In genomic region chr1:93681549-93682412, GRCh38 we compare ENCODE assay signal across 9 cellular contexts. TPM values are rescaled to one million over a fixed set of nuclear protein-coding genes. Genes with fewer than 3 reads are reported as not detected.
A peak's percentile ranks its signal among the peaks of the same experiment; 100 is the strongest.
DNase-seq lines count a peak whose midpoint lies in the region; ATAC-seq, FAIRE-seq and TF ChIP-seq lines count a peak whose summit lies in the region.
"Had no signal": no experiment of that assay in that cellular context is flagged by ENCODE, and none has a peak within 500 bp of the region (broad histone marks: within the 10 kb centered on the region; RNA-seq: fewer than 3 reads in every experiment).

Gene BCAR3, minus strand, starts transcription at chr1:93681837. Its CDS starts 6,907 bp downstream, at chr1:93674930.

- CTCF ChIA-PET in activated CD8-positive, alpha-beta T cell treated with anti-CD3 and anti-CD28 coated beads, Interleukin-2, amount 10 ng/mL, durations not matched to agents 7 days and 5 days (lab: Charles Lee) = interaction anchor here (1.0 to 1.9 kb wide), 8 partner anchors 9 to 163 kb away, joined by 3 to 7 read pairs (median 4); no protein-coding TSS in a partner anchor

- H3K27me3 Mint-ChIP-seq in activated CD8-positive, alpha-beta T cell treated with anti-CD3 and anti-CD28 coated beads, Interleukin-2, amount 10 ng/mL, durations not matched to agents 7 days and 5 days (ENCODE audit: low read depth) = peaks cover 57% of the 10 kb centered on the region
- H3K27me3 Mint-ChIP-seq in natural killer cell (ENCODE audit: low read depth in 2 of 2) = peaks cover 12 to 27% of the 10 kb centered on the region in 2 donors

- no peaks in the 10 kb centered on the region for H3K9me3 Mint-ChIP-seq in activated CD8-positive, alpha-beta T cell treated with anti-CD3 and anti-CD28 coated beads, Interleukin-2, amount 10 ng/mL, durations not matched to agents 7 days and 5 days (ENCODE audit: insufficient read depth)
- no peaks in the 10 kb centered on the region for H3K9me3 Mint-ChIP-seq in natural killer cell

- peak; percentile 74 for FAIRE-seq in GM12892 (lab: Jason Lieb, UNC)
- FAIRE-seq: TTC549 had no signal

- POLR2A ChIA-PET in activated CD8-positive, alpha-beta T cell treated with anti-CD3 and anti-CD28 coated beads, Interleukin-2, amount 10 ng/mL, durations not matched to agents 7 days and 5 days (lab: Charles Lee) = no interaction called here

- TF ChIP-seq CTCF in foreskin fibroblast (IDR thresholded peaks at IDR 0.05; ENCODE audit: low read depth, low read length) (peak; percentile 19), natural killer cell (IDR thresholded peaks at IDR 0.05) (no peak)

- H3K4me3 ChIP-seq in foreskin fibroblast (ENCODE audit: low read depth in 1 of 2, low read length in 2 of 2) = peak within 1 kb of the TSS; percentile 75 to 80

- H3K36me3 Mint-ChIP-seq in activated CD8-positive, alpha-beta T cell treated with anti-CD3 and anti-CD28 coated beads, Interleukin-2, amount 10 ng/mL, durations not matched to agents 7 days and 5 days (ENCODE audit: low read depth) = no peaks in the 10 kb centered on the region
- H3K36me3 Mint-ChIP-seq in natural killer cell = no peaks in the 10 kb centered on the region

- TF ChIP-seq POLR2A in GM12892 (IDR thresholded peaks at IDR 0.05; ENCODE audit: low read depth, low read length) = peak; percentile 63; the same call in 1 of the 2 replicates

- peak within 1 kb of the TSS; percentile 72 for H3K4me3 Mint-ChIP-seq in activated CD8-positive, alpha-beta T cell treated with anti-CD3 and anti-CD28 coated beads, Interleukin-2, amount 10 ng/mL, durations not matched to agents 7 days and 5 days
- H3K4me3 Mint-ChIP-seq in natural killer cell = peak within 1 kb of the TSS; percentile 92

- ATAC-seq in HG02623 (IDR thresholded peaks at IDR 0.05; ENCODE audit: unreplicated experiment) = peak; percentile 70
- peak; percentile 66 for ATAC-seq in activated CD8-positive, alpha-beta T cell treated with anti-CD3 and anti-CD28 coated beads, Interleukin-2, amount 10 ng/mL, durations not matched to agents 7 days and 5 days
- peak; percentile 51 to 73 (median 70) for ATAC-seq in natural killer cell

- intact Hi-C loops in natural killer cell (cut with micrococcal nuclease) = loop anchor here (2.0 kb wide), 1 partner anchor 133 kb away; no protein-coding TSS in a partner anchor

- peak; percentile 82 for DNase-seq in AG08396 (ENCODE audit: low spot score)
- peak; percentile 61 for DNase-seq in GM12892 (ENCODE audit: insufficient read length)
- peak; percentile 57 for DNase-seq in NCI-H146 (lab: John Stamatoyannopoulos, UW)
- peak; percentile 26 for DNase-seq in activated CD8-positive, alpha-beta T cell treated with anti-CD3 and anti-CD28 coated beads, Interleukin-2, amount 10 ng/mL, durations not matched to agents 7 days and 5 days
- DNase-seq in foreskin fibroblast = peak; percentile 82 to 93
- DNase-seq in natural killer cell = peak; percentile 25
- DNase-seq in AML-193 (lab: John Stamatoyannopoulos, UW) = no peak

- no peak within 1 kb of the TSS for H3K27ac Mint-ChIP-seq in activated CD8-positive, alpha-beta T cell treated with anti-CD3 and anti-CD28 coated beads, Interleukin-2, amount 10 ng/mL, durations not matched to agents 7 days and 5 days
- H3K27ac Mint-ChIP-seq in natural killer cell = peak within 1 kb of the TSS in 1 of 2 donors; percentile 36

- H3K4me1 Mint-ChIP-seq in activated CD8-positive, alpha-beta T cell treated with anti-CD3 and anti-CD28 coated beads, Interleukin-2, amount 10 ng/mL, durations not matched to agents 7 days and 5 days (ENCODE audit: low read depth) = peaks cover 7% of the 10 kb centered on the region
- H3K4me1 Mint-ChIP-seq in natural killer cell = peaks cover 6 to 13% of the 10 kb centered on the region in 2 donors

RNA-seq across cellular contexts. Expression of gene BCAR3, which starts in this region (rescaled TPM):
- polyA plus RNA-seq in GM12892 (2012; ENCODE audit: missing spikeins) = 3.5 TPM
- under 1 TPM; 0.44 to 0.79 TPM for total RNA-seq in activated CD8-positive, alpha-beta T cell treated with anti-CD3 and anti-CD28 coated beads, Interleukin-2, amount 10 ng/mL, durations not matched to agents 7 days and 5 days
- 1 to 10 TPM in 2 of 3 donors, under 1 TPM in 1; 0.52 to 6.5 (median 2.4) TPM for total RNA-seq in natural killer cell

Comparison
In these comparisons a context has a peak if more than half of its experiments do, and no peak if none do; other contexts are left out.
1. Peak in DNase-seq and ATAC-seq in activated CD8-positive, alpha-beta T cell treated with anti-CD3 and anti-CD28 coated beads, Interleukin-2, amount 10 ng/mL, durations not matched to agents 7 days and 5 days; RNA of the gene not detected or under 1 TPM.
2. DNase-seq: peak in AG08396 (single experiment), GM12892 (single experiment), NCI-H146 (single experiment), foreskin fibroblast (2 of 2) and natural killer cell (single experiment); none in AML-193 (0 of 2).
3. Peak in every context shown above with its lines, with median percentiles within 50 percentile points of each other: ATAC-seq.